27 cellular contexts compared by ENCODE assay signal in the genomic region with DNA sequence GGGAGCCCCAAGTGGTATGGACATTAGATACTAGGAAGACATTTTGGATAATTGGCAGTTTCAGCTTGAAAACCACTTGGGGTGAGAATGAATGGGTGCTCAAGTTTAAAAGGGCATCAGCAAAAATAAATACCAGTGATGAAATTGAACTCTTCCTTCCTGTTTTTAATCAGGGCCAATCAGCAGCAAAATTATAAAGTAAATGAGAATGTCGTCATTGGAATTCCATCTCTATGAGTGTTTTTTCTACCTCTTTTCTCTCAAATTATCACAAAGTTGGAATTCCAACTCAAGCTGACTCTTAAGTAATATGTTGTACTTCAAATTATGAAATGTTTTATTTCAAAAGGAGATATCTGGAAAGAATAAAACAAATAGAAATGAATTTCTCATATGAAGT.
A peak's percentile ranks its signal among the peaks of the same experiment; 100 is the strongest.
DNase-seq lines count a peak whose midpoint lies in the region; ATAC-seq, FAIRE-seq and TF ChIP-seq lines count a peak whose summit lies in the region.
"Had no signal": no experiment of that assay in that cellular context is flagged by ENCODE, and none has a peak within 500 bp of the region (broad histone marks: within the 10 kb centered on the region; RNA-seq: fewer than 3 reads in every experiment).

No MANE protein-coding gene starts in this region.

- H3K9me3 ChIP-seq in HepG2 (ENCODE audit: low read length) (no peaks in the 10 kb centered on the region), right lobe of liver (no peaks in the 10 kb centered on the region), endothelial cell of umbilical vein (replicated peaks; ENCODE audit: control insufficient read depth, insufficient read depth, low read length) (no peaks in the 10 kb centered on the region), gastroesophageal sphincter (no peaks in the 10 kb centered on the region)
- H3K9me3 ChIP-seq: left lung, ovary, stomach, upper lobe of right lung had no signal

- FAIRE-seq in HepG2 (lab: Jason Lieb, UNC) (no peak), endothelial cell of umbilical vein (lab: Jason Lieb, UNC) (no peak), H54 (lab: Jason Lieb, UNC) (no peak)
- FAIRE-seq: endometrium, GM19239 had no signal

- H3K79me2 ChIP-seq in HepG2 (ENCODE audit: insufficient read depth, low read length) (no peaks in the 10 kb centered on the region), endothelial cell of umbilical vein (ENCODE audit: control insufficient read depth, insufficient read depth, low read length) (peaks cover 15% of the 10 kb centered on the region)

- TF ChIP-seq POLR2A in HepG2 (IDR thresholded peaks at IDR 0.05; ENCODE audit: insufficient read depth in 1 of 2, low read depth in 2 of 2, low read length in 2 of 2) (no peak), right lobe of liver (IDR thresholded peaks at IDR 0.05) (no peak), endothelial cell of umbilical vein (IDR thresholded peaks at IDR 0.05; ENCODE audit: low read depth, low read length) (no peak), gastroesophageal sphincter (IDR thresholded peaks at IDR 0.05) (no peak), H54 (IDR thresholded peaks at IDR 0.05; ENCODE audit: low read depth, low read length) (no peak)

- dilution Hi-C loops in endothelial cell of umbilical vein (cut with MboI; ENCODE audit: extremely low pct_ligation_motif_present, low sequenced_read_pairs), result no loop called here

- no peak for TF ChIP-seq RAD21 in HepG2 (CRISPR knock-in tag; IDR thresholded peaks at IDR 0.05)

- DNase-seq in HepG2 (ENCODE audit: low spot score) (no peak), right lobe of liver (no peak), NCI-H460 (ENCODE audit: extremely low read depth, low read depth) (peak; percentile 85), endothelial cell of umbilical vein (ENCODE audit: low read depth, low spot score) (peak; percentile 39), left colon (no peak), H54 (ENCODE audit: insufficient read length, low spot score) (no peak)
- DNase-seq: activated CD4-positive, alpha-beta T cell treated with anti-CD3 and anti-CD28 coated beads, Interleukin-2, amount 50 U/mL, for 4 hours; activated T-cell treated with anti-CD3 and anti-CD28 coated beads for 4 hours; aorta; CD8-positive, alpha-beta memory T cell; H7; KBM-7; left lung; NCI-H1092 treated with DMSO at 0.1 percent for 48 hours; NCI-H2171; ovary; RPMI8226; stimulated activated CD4-positive, alpha-beta T cell treated with anti-CD3 and anti-CD28 coated beads, Interleukin-1b, Interleukin-23, amount 100 ng/mL, for 48 hours; stomach; T-cell; upper lobe of right lung had no signal

- H3K4me2 ChIP-seq in HepG2 (ENCODE audit: low read depth, low read length), result no peak overlapping the region
- peak overlapping the region; percentile 19 for H3K4me2 ChIP-seq in endothelial cell of umbilical vein (ENCODE audit: insufficient read depth, low read length)

- no peaks in the 10 kb centered on the region for H4K20me1 ChIP-seq in HepG2 (ENCODE audit: insufficient read depth, low read length)
- H4K20me1 ChIP-seq in endothelial cell of umbilical vein (replicated peaks; ENCODE audit: control insufficient read depth, extremely low read depth, insufficient read depth, low read length), result no peaks in the 10 kb centered on the region

- H3K9ac ChIP-seq in HepG2 (ENCODE audit: insufficient read depth, low read depth, low read length) (no peak overlapping the region), endothelial cell of umbilical vein (replicated peaks; ENCODE audit: extremely low read depth, insufficient read depth, low read length) (no peak overlapping the region)

- POLR2A ChIA-PET in HepG2 (lab: Yijun Ruan, JAX) (no interaction called here), endothelial cell of umbilical vein (lab: Charles Lee) (interaction anchor here (0.7 kb wide), 1 partner anchor 635 kb away, joined by 4 read pairs; no protein-coding TSS in a partner anchor)

- no peak for TF ChIP-seq CTCF in HepG2 (CRISPR knock-in tag; IDR thresholded peaks at IDR 0.05)
- no peak for TF ChIP-seq CTCF in right lobe of liver (IDR thresholded peaks at IDR 0.05)
- no peak for TF ChIP-seq CTCF in endothelial cell of umbilical vein (IDR thresholded peaks at IDR 0.05; ENCODE audit: extremely low read depth in 1 of 2, insufficient read depth in 1 of 2, low read depth in 1 of 2, low read length in 2 of 2)
- no peak for TF ChIP-seq CTCF in gastroesophageal sphincter (IDR thresholded peaks at IDR 0.05)

- BruUV-seq in HepG2 (replicated peaks; lab: Mats Ljungman, UMichigan), result no TSS peak
- BruUV-seq in endothelial cell of umbilical vein (replicated peaks; lab: Mats Ljungman, UMichigan), result no TSS peak

- H3K27me3 ChIP-seq in HepG2 (ENCODE audit: control insufficient read depth in 1 of 2, insufficient read depth in 2 of 2, low read length in 2 of 2) (no peaks in the 10 kb centered on the region), right lobe of liver (no peaks in the 10 kb centered on the region), endothelial cell of umbilical vein (ENCODE audit: control insufficient read depth in 2 of 2, insufficient read depth in 2 of 2, low read length in 2 of 2) (no peaks in the 10 kb centered on the region), gastroesophageal sphincter (no peaks in the 10 kb centered on the region)
- H3K27me3 ChIP-seq: left lung, ovary, stomach, upper lobe of right lung had no signal

- 10% methylated on average over 1 of the region's 1 CpG for WGBS in HepG2 (ENCODE audit: low lambda C conversion rate)
- 44% methylated on average over 1 of the region's 1 CpG for WGBS in right lobe of liver (ENCODE audit: insufficient coverage, low coverage, low lambda C conversion rate, missing lambda C conversion rate)
- 58 to 73% methylated on average over 1 of the region's 1 CpG for WGBS in gastroesophageal sphincter (ENCODE audit: low coverage in 1 of 2), 2 donors

- H3K9me1 ChIP-seq in endothelial cell of umbilical vein (replicated peaks; ENCODE audit: control insufficient read depth, extremely low read depth, insufficient read depth, low read length), result no peaks in the 10 kb centered on the region

- H3K4me3 ChIP-seq in HepG2 (replicated peaks in 1 of 3; ENCODE audit: insufficient read depth in 1 of 3, low read depth in 2 of 3, low read length in 3 of 3) (no peak overlapping the region), right lobe of liver (no peak overlapping the region), endothelial cell of umbilical vein (replicated peaks in 1 of 3; ENCODE audit: insufficient read depth in 1 of 3, low read depth in 1 of 3, low read length in 3 of 3) (no peak overlapping the region), gastroesophageal sphincter (no peak overlapping the region)
- H3K4me3 ChIP-seq: coronary artery, left lung, ovary, stomach, upper lobe of right lung had no signal

- H3K27ac ChIP-seq in HepG2 (ENCODE audit: extremely low read length, insufficient read depth, low read length), result no peak overlapping the region
- H3K27ac ChIP-seq in right lobe of liver, result no peak overlapping the region
- H3K27ac ChIP-seq in endothelial cell of umbilical vein (ENCODE audit: insufficient read depth, low read depth, low read length), result peak overlapping the region; percentile 96
- H3K27ac ChIP-seq in gastroesophageal sphincter, result no peak overlapping the region
- H3K27ac ChIP-seq: coronary artery, left lung, ovary, stomach, upper lobe of right lung had no signal

- H2AFZ ChIP-seq in HepG2 (ENCODE audit: low read length) (no peak overlapping the region), endothelial cell of umbilical vein (ENCODE audit: low read depth, low read length) (no peak overlapping the region)

- intact Hi-C loops in HepG2 (cut with micrococcal nuclease; ENCODE audit: unreplicated experiment), result no loop called here
- intact Hi-C loops in right lobe of liver (cut with DNase I), result no loop called here
- intact Hi-C loops in endothelial cell of umbilical vein (cut with micrococcal nuclease), result no loop called here
- intact Hi-C loops in left colon (cut with DNase I, micrococcal nuclease), result no loop called here

- ATAC-seq in HepG2 (no peak), right lobe of liver (no peak), left colon (no peak), GM18520 (IDR thresholded peaks at IDR 0.05; ENCODE audit: unreplicated experiment) (no peak), gastroesophageal sphincter (no peak)
- ATAC-seq: left lung, sciatic nerve, T-cell, upper lobe of right lung had no signal

- H3K36me3 ChIP-seq in HepG2 (replicated peaks in 1 of 2; ENCODE audit: control insufficient read depth in 1 of 2, insufficient read depth in 2 of 2, low read length in 2 of 2) (no peaks in the 10 kb centered on the region), right lobe of liver (no peaks in the 10 kb centered on the region), endothelial cell of umbilical vein (ENCODE audit: control insufficient read depth in 2 of 2, extremely low read depth in 1 of 2, insufficient read depth in 2 of 2, low read length in 2 of 2) (no peaks in the 10 kb centered on the region), gastroesophageal sphincter (no peaks in the 10 kb centered on the region)
- H3K36me3 ChIP-seq: left lung, ovary, stomach, upper lobe of right lung had no signal

- in situ Hi-C loops in HepG2 (cut with HindIII; ENCODE audit: extremely low pct_ligation_motif_present, low pct_unique_long_range_greater_than_20kb), result no loop called here

- TF ChIP-seq EP300 in HepG2 (IDR thresholded peaks at IDR 0.05; ENCODE audit: low read depth in 2 of 2, low read length in 2 of 2) (no peak), HepG2 (CRISPR knock-in tag; IDR thresholded peaks at IDR 0.05; ENCODE audit: borderline replicate concordance) (no peak), gastroesophageal sphincter (IDR thresholded peaks at IDR 0.05) (no peak)

- CTCF ChIA-PET in HepG2 (lab: Yijun Ruan, JAX; ENCODE audit: low intra/inter-chr PET ratio, low total read pairs), result no interaction called here
- CTCF ChIA-PET in endothelial cell of umbilical vein (lab: Charles Lee), result interaction anchor here (0.6 to 1.4 kb wide), 5 partner anchors 29 to 323 kb away, joined by 3 to 5 read pairs (median 5); no protein-coding TSS in a partner anchor

- peaks cover 18% of the 10 kb centered on the region for H3K4me1 ChIP-seq in HepG2 (ENCODE audit: insufficient read depth, low read length)
- H3K4me1 ChIP-seq in right lobe of liver, result no peaks in the 10 kb centered on the region
- peaks cover 64% of the 10 kb centered on the region for H3K4me1 ChIP-seq in endothelial cell of umbilical vein (ENCODE audit: control insufficient read depth, extremely low read depth, insufficient read depth, low read length)
- H3K4me1 ChIP-seq in gastroesophageal sphincter, result no peaks in the 10 kb centered on the region
- H3K4me1 ChIP-seq: left lung, stomach, upper lobe of right lung had no signal

TF ChIP-seq in HepG2, 621 proteins besides CTCF, POLR2A, EP300 and RAD21:
- 0 out of 2 replicates have a peak, but pooled peaks have one; percentile 4 for TF ChIP-seq ATF7 (IDR thresholded peaks at IDR 0.05)
- TF ChIP-seq ATF7 (CRISPR knock-in tag; IDR thresholded peaks at IDR 0.05), result no peak
- TF ChIP-seq MZF1 (CRISPR knock-in tag; IDR thresholded peaks at IDR 0.05; ENCODE audit: borderline replicate concordance), result no peak

TF ChIP-seq in endothelial cell of umbilical vein, 7 proteins besides CTCF, POLR2A, EP300 and RAD21 (continues in another document):
- peak; percentile 18 for TF ChIP-seq GATA2 (IDR thresholded peaks at IDR 0.05; ENCODE audit: insufficient read depth, insufficient read length, low read depth, low read length)
- no peak for TF ChIP-seq EZH2 (IDR thresholded peaks at IDR 0.05; ENCODE audit: borderline replicate concordance, low read depth, low read length, severe bottlenecking)
- TF ChIP-seq JUN (IDR thresholded peaks at IDR 0.05; ENCODE audit: borderline replicate concordance, insufficient read depth, insufficient read length, low read depth), result peak; percentile 9

Comparison
In these comparisons a context has a peak if more than half of its experiments do, and no peak if none do; other contexts are left out.
1. DNase-seq: peak in NCI-H460 (single experiment) and endothelial cell of umbilical vein (single experiment); none in HepG2 (single experiment), right lobe of liver (0 of 3), left colon (0 of 2) and H54 (single experiment).